In genomic region chrX:114650351-114650750, GRCh38 we compare ENCODE assay signal across 27 cellular contexts.
"Had no signal": no experiment of that assay in that cellular context is flagged by ENCODE, and none has a peak within 500 bp of the region (broad histone marks: within the 10 kb centered on the region; RNA-seq: fewer than 3 reads in every experiment).

No MANE protein-coding gene starts in this region.

- H3K4me3 ChIP-seq: esophagus squamous epithelium, heart right ventricle, left ventricle myocardium inferior, lung, neural progenitor cell, right atrium auricular region, uterus had no signal

- H3K36me3 Mint-ChIP-seq: activated naive CD4-positive, alpha-beta T cell treated with anti-CD3 and anti-CD28 coated beads, Interleukin-2, amount 50 U/mL, for 72 hours; natural killer cell; neural progenitor cell; type B pancreatic cell had no signal

- H3K27me3 ChIP-seq: esophagus squamous epithelium, foreskin keratinocyte, neural progenitor cell, right atrium auricular region, uterus had no signal

- H3K4me3 Mint-ChIP-seq: activated CD4-positive, alpha-beta memory T cell treated with anti-CD3 and anti-CD28 coated beads, Interleukin-2, amount 10 ng/mL, durations not matched to agents 7 days and 5 days; activated CD4-positive, alpha-beta T cell treated with anti-CD3 and anti-CD28 coated beads, Interleukin-2, amount 10 ng/mL, durations not matched to agents 7 days and 5 days; activated T-cell treated with anti-CD3 and anti-CD28 coated beads, Interleukin-2, amount 50 U/mL, for 24 hours; activated T-helper 17 cell treated with anti-CD3 and anti-CD28 coated beads, Interleukin-2, amount 50 U/mL, for 72 hours; natural killer cell; neural progenitor cell; stimulated activated naive CD8-positive, alpha-beta T cell treated with anti-CD3 and anti-CD28 coated beads, Interleukin-15, Interleukin-2, amounts not matched to agents 100 ng/mL and 50 ng/mL, for 24 hours; T-helper 17 cell; type B pancreatic cell had no signal

- H3K9me3 Mint-ChIP-seq: activated CD4-positive, alpha-beta memory T cell treated with anti-CD3 and anti-CD28 coated beads, Interleukin-2, amount 10 ng/mL, durations not matched to agents 7 days and 5 days; activated CD4-positive, alpha-beta T cell treated with anti-CD3 and anti-CD28 coated beads, Interleukin-2, amount 10 ng/mL, durations not matched to agents 7 days and 5 days; activated T-cell treated with anti-CD3 and anti-CD28 coated beads, Interleukin-2, amount 50 U/mL, for 24 hours; neural progenitor cell; stimulated activated naive CD8-positive, alpha-beta T cell treated with anti-CD3 and anti-CD28 coated beads, Interleukin-15, Interleukin-2, amounts not matched to agents 100 ng/mL and 50 ng/mL, for 24 hours; type B pancreatic cell had no signal

- H3K4me1 Mint-ChIP-seq: activated CD4-positive, alpha-beta memory T cell treated with anti-CD3 and anti-CD28 coated beads, Interleukin-2, amount 10 ng/mL, durations not matched to agents 7 days and 5 days; activated CD4-positive, alpha-beta T cell treated with anti-CD3 and anti-CD28 coated beads, Interleukin-2, amount 10 ng/mL, durations not matched to agents 7 days and 5 days; activated T-helper 17 cell treated with anti-CD3 and anti-CD28 coated beads, Interleukin-2, amount 50 U/mL, for 72 hours; natural killer cell; T-helper 17 cell had no signal

- H3K27ac Mint-ChIP-seq: activated CD4-positive, alpha-beta memory T cell treated with anti-CD3 and anti-CD28 coated beads, Interleukin-2, amount 10 ng/mL, durations not matched to agents 7 days and 5 days; activated CD4-positive, alpha-beta T cell treated with anti-CD3 and anti-CD28 coated beads, Interleukin-2, amount 10 ng/mL, durations not matched to agents 7 days and 5 days; activated naive CD4-positive, alpha-beta T cell treated with anti-CD3 and anti-CD28 coated beads, Interleukin-2, amount 50 U/mL, for 72 hours; activated T-cell treated with anti-CD3 and anti-CD28 coated beads, Interleukin-2, amount 50 U/mL, for 24 hours; activated T-helper 17 cell treated with anti-CD3 and anti-CD28 coated beads, Interleukin-2, amount 50 U/mL, for 72 hours; natural killer cell; neural progenitor cell; stimulated activated naive CD8-positive, alpha-beta T cell treated with anti-CD3 and anti-CD28 coated beads, Interleukin-15, Interleukin-2, amounts not matched to agents 100 ng/mL and 50 ng/mL, for 24 hours; T-helper 17 cell; type B pancreatic cell had no signal

- H3K9me3 ChIP-seq: esophagus squamous epithelium, heart right ventricle, left ventricle myocardium inferior, right atrium auricular region, uterus had no signal

- H3K4me1 ChIP-seq: esophagus squamous epithelium, foreskin keratinocyte, heart right ventricle, left ventricle myocardium inferior, parathyroid adenoma, right atrium auricular region, uterus had no signal

- DNase-seq: activated CD4-positive, alpha-beta memory T cell treated with anti-CD3 and anti-CD28 coated beads, Interleukin-2, amount 10 ng/mL, durations not matched to agents 7 days and 5 days; activated CD4-positive, alpha-beta T cell treated with anti-CD3 and anti-CD28 coated beads, Interleukin-2, amount 10 ng/mL, durations not matched to agents 7 days and 5 days; activated CD4-positive, CD25-positive, alpha-beta regulatory T cell treated with anti-CD3 and anti-CD28 coated beads, Interleukin-2, amount 50 U/mL, for 72 hours; activated CD8-positive, alpha-beta memory T cell treated with anti-CD3 and anti-CD28 coated beads, Interleukin-2, amount 50 U/mL, for 48 hours; activated T-cell treated with anti-CD3 and anti-CD28 coated beads, Interleukin-2, amount 50 U/mL, for 24 hours; anterior cingulate cortex; dermis blood vessel endothelial cell; effector CD4-positive, alpha-beta T cell; esophagus squamous epithelium; heart right ventricle; left ventricle myocardium inferior; mesendoderm; natural killer cell; occipital lobe; stimulated activated CD4-positive, alpha-beta T cell treated with anti-CD3 and anti-CD28 coated beads, Interleukin-2, amount 100 ng/mL, for 48 hours; T-helper 17 cell; T1000; uterus had no signal

- H3K27me3 Mint-ChIP-seq: activated CD4-positive, alpha-beta memory T cell treated with anti-CD3 and anti-CD28 coated beads, Interleukin-2, amount 10 ng/mL, durations not matched to agents 7 days and 5 days; activated CD4-positive, alpha-beta T cell treated with anti-CD3 and anti-CD28 coated beads, Interleukin-2, amount 10 ng/mL, durations not matched to agents 7 days and 5 days; activated T-helper 17 cell treated with anti-CD3 and anti-CD28 coated beads, Interleukin-2, amount 50 U/mL, for 72 hours; stimulated activated naive CD8-positive, alpha-beta T cell treated with anti-CD3 and anti-CD28 coated beads, Interleukin-15, Interleukin-2, amounts not matched to agents 100 ng/mL and 50 ng/mL, for 24 hours; T-helper 17 cell had no signal

- H3K9ac ChIP-seq: neural progenitor cell, parathyroid adenoma had no signal

- H3K36me3 ChIP-seq: esophagus squamous epithelium, heart right ventricle, left ventricle myocardium inferior, neural progenitor cell, right atrium auricular region, uterus had no signal
